ENCODE assay signal across 22 cellular contexts in genomic region chr10:87973635-87974034, GRCh38.
DNase-seq lines count a peak whose midpoint lies in the region; FAIRE-seq and TF ChIP-seq lines count a peak whose summit lies in the region.
"Had no signal": no experiment of that assay in that cellular context is flagged by ENCODE, and none has a peak within 500 bp of the region (broad histone marks: within the 10 kb centered on the region; RNA-seq: fewer than 3 reads in every experiment).

No MANE protein-coding gene starts in this region.

- H3K36me3 ChIP-seq in Karpas-422 (ENCODE audit: insufficient read depth, low read length) (peaks cover 3% of the 10 kb centered on the region; the same call in 1 of the 2 replicates), OCI-LY7 (ENCODE audit: insufficient read depth, low read length) (peaks cover 12% of the 10 kb centered on the region; the same call in 1 of the 2 replicates)
- H3K36me3 ChIP-seq: esophagus squamous epithelium, prostate gland had no signal

- TF ChIP-seq CTCF in OCI-LY7 (conservative IDR thresholded peaks at IDR 0.05; ENCODE audit: low read length), result no peak

- H4K20me1 ChIP-seq in Karpas-422 (ENCODE audit: insufficient read depth, low read depth, low read length), result no peaks in the 10 kb centered on the region
- no peaks in the 10 kb centered on the region for H4K20me1 ChIP-seq in OCI-LY7 (ENCODE audit: insufficient read depth, low read length)

- POLR2A ChIA-PET in OCI-LY7 (lab: Charles Lee), result interaction anchor here (0.6 to 1.5 kb wide), 5 partner anchors 16 to 432 kb away, joined by 3 to 4 read pairs (median 4); no protein-coding TSS in a partner anchor

- H3K9me3 ChIP-seq in Karpas-422 (ENCODE audit: low read length) (no peaks in the 10 kb centered on the region), OCI-LY7 (ENCODE audit: low read length) (0 out of 2 replicates have a peak, but pooled peaks cover 6% of the 10 kb centered on the region)
- H3K9me3 ChIP-seq: esophagus squamous epithelium, prostate gland had no signal

- BruUV-seq in OCI-LY7 (replicated peaks; lab: Mats Ljungman, UMichigan), result no TSS peak

- no peaks in the 10 kb centered on the region for H3K79me2 ChIP-seq in Karpas-422 (ENCODE audit: low read length)
- no peaks in the 10 kb centered on the region for H3K79me2 ChIP-seq in OCI-LY7 (ENCODE audit: insufficient read depth, low read depth, low read length)

- H3K27ac ChIP-seq in Karpas-422 (ENCODE audit: low read length) (peak overlapping the region; percentile 73), OCI-LY7 (ENCODE audit: low read depth, low read length, poor library complexity, severe bottlenecking) (no peak overlapping the region)
- H3K27ac ChIP-seq: C4-2B, esophagus squamous epithelium, prostate gland had no signal

- intact Hi-C loops in OCI-LY7 (cut with micrococcal nuclease; ENCODE audit: unreplicated experiment), result no loop called here

- H3K4me1 ChIP-seq in Karpas-422 (ENCODE audit: low read length), result peaks cover 13% of the 10 kb centered on the region
- no peaks in the 10 kb centered on the region for H3K4me1 ChIP-seq in OCI-LY7 (ENCODE audit: insufficient read depth, low read length, poor library complexity, severe bottlenecking)
- H3K4me1 ChIP-seq: esophagus squamous epithelium, prostate gland had no signal

- no peak overlapping the region for H3K4me3 ChIP-seq in Karpas-422 (ENCODE audit: low read length)
- H3K4me3 ChIP-seq in OCI-LY7 (ENCODE audit: low read depth, low read length, poor library complexity, severe bottlenecking), result no peak overlapping the region
- H3K4me3 ChIP-seq: esophagus squamous epithelium, GM12878, prostate gland, smooth muscle cell had no signal

- H2AFZ ChIP-seq in Karpas-422 (ENCODE audit: low read length) (no peak overlapping the region), OCI-LY7 (ENCODE audit: low read length) (no peak overlapping the region)

- FAIRE-seq in endometrium (lab: Jason Lieb, UNC), result peak; percentile 35
- FAIRE-seq: GM12878, urothelium cell line had no signal

- CTCF ChIA-PET in OCI-LY7 (lab: Charles Lee; ENCODE audit: unreplicated experiment), result no interaction called here

- DNase-seq in AG08395 (ENCODE audit: low spot score) (peak; percentile 10), Karpas-422 (no peak), iPS-NIHi7 (ENCODE audit: extremely low spot score) (peak; percentile 14), kidney glomerular epithelial cell (lab: John Stamatoyannopoulos, UW) (no peak), D341Med (ENCODE audit: low spot score) (no peak), OCI-LY7 (ENCODE audit: low spot score) (no peak), NCI-H2029 (lab: John Stamatoyannopoulos, UW) (no peak)
- DNase-seq: activated CD4-positive, alpha-beta T cell treated with anti-CD3 and anti-CD28 coated beads for 4 hours; activated effector memory CD4-positive, alpha-beta T cell treated with anti-CD3 and anti-CD28 coated beads, Interleukin-2, amount 50 U/mL, for 16 hours; central memory CD4-positive, alpha-beta T cell; esophagus squamous epithelium; left colon; NCI-H1048; NCI-H2081; NCI-H510A treated with DMSO at 0.1 percent for 48 hours; stimulated activated CD4-positive, alpha-beta T cell treated with anti-CD3 and anti-CD28 coated beads, Interleukin-4, amount 100 ng/mL, for 4 hours had no signal

- H3K9ac ChIP-seq in Karpas-422 (ENCODE audit: low read length), result no peak overlapping the region

- no peak overlapping the region for H3K4me2 ChIP-seq in Karpas-422 (ENCODE audit: low read depth, low read length, poor library complexity, severe bottlenecking)
- no peak overlapping the region for H3K4me2 ChIP-seq in OCI-LY7 (ENCODE audit: low read length)
- H3K4me2 ChIP-seq: smooth muscle cell had no signal

- H3K9me2 ChIP-seq in Karpas-422 (replicated peaks; ENCODE audit: insufficient read depth, low read length) (no peaks in the 10 kb centered on the region), OCI-LY7 (ENCODE audit: insufficient read depth, low read length) (no peaks in the 10 kb centered on the region)

- no peaks in the 10 kb centered on the region for H3K27me3 ChIP-seq in Karpas-422 (ENCODE audit: low read length)
- H3K27me3 ChIP-seq: esophagus squamous epithelium had no signal

Comparison
In these comparisons a context has a peak if more than half of its experiments do, and no peak if none do; other contexts are left out.
1. DNase-seq: peak in AG08395 (single experiment) and iPS-NIHi7 (single experiment); none in Karpas-422 (single experiment), kidney glomerular epithelial cell (single experiment), D341Med (single experiment), OCI-LY7 (single experiment) and NCI-H2029 (single experiment).